Comparison of ENCODE assay signal across 9 cellular contexts in the genomic region with DNA sequence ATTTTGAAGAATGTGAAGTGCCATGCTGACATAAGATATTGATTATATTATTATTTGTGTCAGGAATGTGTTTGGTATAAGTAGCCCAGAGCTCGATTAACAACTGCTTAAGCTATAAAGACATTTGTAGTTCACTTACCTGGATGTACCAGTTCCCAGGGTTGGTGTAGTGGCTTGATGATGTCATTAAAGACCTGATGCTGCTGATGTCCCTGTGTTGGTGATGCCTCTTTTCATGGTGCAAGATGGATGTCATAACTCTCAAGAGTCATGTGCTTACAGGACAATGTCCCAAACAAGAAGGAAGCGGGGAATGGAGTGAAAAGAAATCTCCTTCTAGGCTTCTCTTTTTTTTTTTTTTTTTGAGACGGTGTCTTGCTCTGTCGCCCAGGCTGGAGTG. TPM values are rescaled to one million over a fixed set of nuclear protein-coding genes. Genes with fewer than 3 reads are reported as not detected.
"Had no signal": no experiment of that assay in that cellular context is flagged by ENCODE, and none has a peak within 500 bp of the region (broad histone marks: within the 10 kb centered on the region; RNA-seq: fewer than 3 reads in every experiment).

No MANE protein-coding gene starts in this region.

- H3K27ac ChIP-seq: GM23248 had no signal

- H3K4me3 ChIP-seq: GM23248, HAP-1, K562 had no signal

- H3K4me1 ChIP-seq: HAP-1 had no signal

- FAIRE-seq: K562 had no signal

- H3K9ac ChIP-seq: GM23248 had no signal

- DNase-seq: GM23248, GOT3, H7, KG1 had no signal

- ATAC-seq: HCT116, K562 had no signal

- H3K36me3 ChIP-seq: HAP-1 had no signal

- H3K9me3 ChIP-seq: HAP-1 had no signal

- H2AFZ ChIP-seq: GM23248 had no signal

RNA-seq across cellular contexts. Expression of a gene that starts 11.5 kb away (rescaled TPM):
- total RNA-seq: H4, HT-29, K562 had no signal
- polyA plus RNA-seq: K562 had no signal
